In genomic region chr12:31324116-31324844, GRCh38 we compare ENCODE assay signal across 8 cellular contexts. TPM values are rescaled to one million over a fixed set of nuclear protein-coding genes. Genes with fewer than 3 reads are reported as not detected.
A peak's percentile ranks its signal among the peaks of the same experiment; 100 is the strongest.
DNase-seq lines count a peak whose midpoint lies in the region; ATAC-seq and TF ChIP-seq lines count a peak whose summit lies in the region.

No MANE protein-coding gene starts in this region.

- ATAC-seq in GM18517 (IDR thresholded peaks at IDR 0.05; ENCODE audit: unreplicated experiment) (peak; percentile 41), HG03159 (IDR thresholded peaks at IDR 0.05; ENCODE audit: unreplicated experiment) (peak; percentile 49)

- DNase-seq in AG04449 (ENCODE audit: low read depth, low spot score): no peak
- peak; percentile 34 for DNase-seq in NOMO-1 treated with dmso at 0.1 percent for 144 hours (lab: John Stamatoyannopoulos, UW; ENCODE audit: unreplicated experiment)
- DNase-seq in activated T-cell treated with anti-CD3 and anti-CD28 coated beads for 4 hours: peak; percentile 56
- DNase-seq in myocyte (ENCODE audit: low read depth): peak; percentile 67
- DNase-seq in stimulated activated CD8-positive, alpha-beta memory T cell treated with anti-CD3 and anti-CD28 coated beads, Interleukin-7, amount 100 ng/mL, for 4 hours (ENCODE audit: low read depth in 2 of 2): peak; percentile 46 to 63

- POLR2A ChIA-PET in AG04449 (lab: Yijun Ruan, JAX): no interaction called here

- CTCF ChIA-PET in AG04449 (lab: Yijun Ruan, JAX): interaction anchor here (0.6 kb wide), 1 partner anchor 1451 kb away, joined by 3 read pairs; no protein-coding TSS in a partner anchor

- H3K4me3 ChIP-seq in AG04449 (ENCODE audit: low read depth, low read length): peak overlapping the region; percentile 88
- peak overlapping the region; percentile 81 to 84 for H3K4me3 ChIP-seq in esophagus (ENCODE audit: low read depth in 1 of 2, low read length in 2 of 2)

- H3K4me1 ChIP-seq in esophagus (ENCODE audit: control insufficient read depth in 2 of 2, insufficient read depth in 2 of 2, low read length in 1 of 2): peaks cover 0 to 2% of the 10 kb centered on the region in 2 donors

- H3K27ac ChIP-seq in esophagus (ENCODE audit: low read depth in 2 of 2, low read length in 1 of 2): peak overlapping the region; percentile 90 to 98

- no peaks in the 10 kb centered on the region for H3K27me3 ChIP-seq in esophagus (ENCODE audit: control insufficient read depth in 1 of 2, insufficient read depth in 2 of 2, low read length in 2 of 2)

- WGBS in esophagus, 2 donors: 0 to 1% methylated on average over 70 to 81 of the region's 81 CpGs

- H3K36me3 ChIP-seq in esophagus (ENCODE audit: control insufficient read depth in 2 of 2, insufficient read depth in 2 of 2, low read length in 1 of 2): no peaks in the 10 kb centered on the region

- TF ChIP-seq CTCF in AG04449 (IDR thresholded peaks at IDR 0.05; ENCODE audit: insufficient read depth, low read length, missing control alignments): peak; percentile 10

- no peaks in the 10 kb centered on the region for H3K9me3 ChIP-seq in esophagus (ENCODE audit: control insufficient read depth in 2 of 2, insufficient read depth in 1 of 2, low read depth in 1 of 2, low read length in 1 of 2)

RNA-seq across cellular contexts. Expression of gene SINHCAF, which starts 1.7 kb away (rescaled TPM):
- polyA plus RNA-seq in esophagus: 10 to 100 TPM; 14.6 to 19.0 TPM
- total RNA-seq in myocyte: 22.7 and 24.6 TPM in 2 replicates
- 3.6 TPM for polyA plus RNA-seq in myocyte (2012)
